Comparison of ENCODE assay signal across 18 cellular contexts in genomic region chr7:94338921-94339371, GRCh38. TPM values are rescaled to one million over a fixed set of nuclear protein-coding genes. Genes with fewer than 3 reads are reported as not detected.
A peak's percentile ranks its signal among the peaks of the same experiment; 100 is the strongest.
DNase-seq lines count a peak whose midpoint lies in the region; ATAC-seq and TF ChIP-seq lines count a peak whose summit lies in the region.
"Had no signal": no experiment of that assay in that cellular context is flagged by ENCODE, and none has a peak within 500 bp of the region (broad histone marks: within the 10 kb centered on the region; RNA-seq: fewer than 3 reads in every experiment).

No MANE protein-coding gene starts in this region.

- intact Hi-C loops in Right ventricle myocardium superior (cut with DNase I): no loop called here

- TF ChIP-seq CTCF in choroid plexus epithelial cell (conservative IDR thresholded peaks at IDR 0.05; ENCODE audit: low read depth, low read length) (no peak), omental fat pad (IDR thresholded peaks at IDR 0.05) (no peak)

- DNase-seq in GM04503 (ENCODE audit: low read depth): peak; percentile 29
- peak; percentile 80 for DNase-seq in NCI-H82 treated with DMSO at 0.1 percent for 48 hours (lab: John Stamatoyannopoulos, UW; ENCODE audit: unreplicated experiment)
- DNase-seq in choroid plexus epithelial cell (ENCODE audit: low read depth): peak; percentile 47
- DNase-seq in omental fat pad (ENCODE audit: low spot score): no peak
- DNase-seq in Right ventricle myocardium superior: no peak
- no peak for DNase-seq in NCI-H2227 (lab: John Stamatoyannopoulos, UW; ENCODE audit: unreplicated experiment)
- DNase-seq in stimulated activated CD4-positive, alpha-beta T cell treated with anti-CD3 and anti-CD28 coated beads, Interleukin-4, amount 100 ng/mL, for 24 hours: no peak
- no peak for DNase-seq in C1 segment of cervical spinal cord (lab: John Stamatoyannopoulos, UW)
- DNase-seq: activated CD4-positive, CD25-positive, alpha-beta regulatory T cell; activated naive CD4-positive, alpha-beta T cell; DMS79; effector CD8-positive, alpha-beta T cell; KG1; NCI-H1436 treated with DMSO at 0.1 percent for 48 hours; Peyer's patch had no signal

- no peak overlapping the region for H3K4me3 ChIP-seq in choroid plexus epithelial cell (ENCODE audit: low read depth, low read length)
- H3K4me3 ChIP-seq: BLaER1 treated with 17β-estradiol and CSF1 and Interleukin-3, amounts not matched to agents 10 nM and 100 nM; HAP-1; Peyer's patch had no signal

- peak; percentile 48 for ATAC-seq in omental fat pad (ENCODE audit: low FRiP score)
- ATAC-seq in Right ventricle myocardium superior (ENCODE audit: poor library complexity): no peak

RNA-seq across cellular contexts. Expression of gene COL1A2, which starts 55.7 kb away (rescaled TPM):
- 100 to 1,000 TPM; 155 to 361 (median 232) TPM for total RNA-seq in omental fat pad
- 62.9 TPM for total RNA-seq in Right ventricle myocardium superior
- total RNA-seq: NCI-H460 had no signal

Comparison
In these comparisons a context has a peak if more than half of its experiments do, and no peak if none do; other contexts are left out.
1. DNase-seq: peak in GM04503 (single experiment), NCI-H82 treated with DMSO at 0.1 percent for 48 hours (single experiment) and choroid plexus epithelial cell (single experiment); none in omental fat pad (single experiment), Right ventricle myocardium superior (single experiment), NCI-H2227 (single experiment), stimulated activated CD4-positive, alpha-beta T cell treated with anti-CD3 and anti-CD28 coated beads, Interleukin-4, amount 100 ng/mL, for 24 hours (single experiment) and C1 segment of cervical spinal cord (0 of 14).